Comparison of ENCODE assay signal across 9 cellular contexts in genomic region chr15:88627463-88627862, GRCh38. TPM values are rescaled to one million over a fixed set of nuclear protein-coding genes. Genes with fewer than 3 reads are reported as not detected.
DNase-seq lines count a peak whose midpoint lies in the region; ATAC-seq and TF ChIP-seq lines count a peak whose summit lies in the region.
"Had no signal": no experiment of that assay in that cellular context is flagged by ENCODE, and none has a peak within 500 bp of the region (broad histone marks: within the 10 kb centered on the region; RNA-seq: fewer than 3 reads in every experiment).

No MANE protein-coding gene starts in this region.

- peaks cover 60% of the 10 kb centered on the region for H3K4me1 Mint-ChIP-seq in central memory CD8-positive, alpha-beta T cell
- peaks cover 98% of the 10 kb centered on the region for H3K4me1 Mint-ChIP-seq in stimulated activated naive CD8-positive, alpha-beta T cell treated with anti-CD3 and anti-CD28 coated beads, Interleukin-15, amount 100 ng/mL, for 72 hours

- TF ChIP-seq CTCF in SK-N-SH (IDR thresholded peaks at IDR 0.05): no peak

- peaks cover 11% of the 10 kb centered on the region for H3K36me3 Mint-ChIP-seq in central memory CD8-positive, alpha-beta T cell (ENCODE audit: insufficient read depth)

- WGBS in SK-N-SH (ENCODE audit: low lambda C conversion rate): 100% methylated on average over 1 of the region's 1 CpG

- no peak overlapping the region for H3K27ac ChIP-seq in SK-N-SH (ENCODE audit: low read depth in 2 of 2, low read length in 1 of 2)
- H3K27ac ChIP-seq: SJSA1 had no signal

- peak overlapping the region; percentile 33; the same call in 1 of the 2 replicates for H3K4me2 ChIP-seq in SK-N-SH

- H3K9me3 ChIP-seq in SK-N-SH: no peaks in the 10 kb centered on the region
- H3K9me3 ChIP-seq: SJSA1 had no signal

- POLR2A ChIA-PET in SK-N-SH (lab: Yijun Ruan, JAX): no interaction called here

- ATAC-seq in SK-N-SH treated with all-trans-retinoic acid at 6 μM for 48 hours (no peak), GM19397 (IDR thresholded peaks at IDR 0.05; ENCODE audit: unreplicated experiment) (no peak), GM19452 (IDR thresholded peaks at IDR 0.05; ENCODE audit: unreplicated experiment) (no peak)
- ATAC-seq in central memory CD8-positive, alpha-beta T cell (replicated peaks; ENCODE audit: extremely low read depth, poor library complexity, severe bottlenecking): peak; percentile 88
- ATAC-seq in stimulated activated naive CD8-positive, alpha-beta T cell treated with anti-CD3 and anti-CD28 coated beads, Interleukin-15, amount 100 ng/mL, for 72 hours: peak; percentile 67

- H3K27ac Mint-ChIP-seq in central memory CD8-positive, alpha-beta T cell (ENCODE audit: low read depth): peak overlapping the region; percentile 69
- H3K27ac Mint-ChIP-seq in stimulated activated naive CD8-positive, alpha-beta T cell treated with anti-CD3 and anti-CD28 coated beads, Interleukin-15, amount 100 ng/mL, for 72 hours: peak overlapping the region; percentile 5 to 7

- DNase-seq in SK-N-SH: no peak
- DNase-seq in activated CD4-positive, CD25-positive, alpha-beta regulatory T cell (lab: John Stamatoyannopoulos, UW): peak in 3 of 4 experiments; percentile 23 to 59 (median 48)
- DNase-seq in central memory CD8-positive, alpha-beta T cell (ENCODE audit: low spot score in 2 of 2): peak in 1 of 2 donors; percentile 59
- peak; percentile 36 to 53 for DNase-seq in stimulated activated naive CD8-positive, alpha-beta T cell treated with anti-CD3 and anti-CD28 coated beads, Interleukin-15, amount 100 ng/mL, for 72 hours
- DNase-seq in NCI-H2171 treated with DMSO at 0.1 percent for 48 hours (lab: John Stamatoyannopoulos, UW): no peak

- peaks cover 64 to 79% of the 10 kb centered on the region in 2 experiments for H3K36me3 ChIP-seq in SK-N-SH (replicated peaks in 1 of 2; ENCODE audit: control insufficient read depth in 1 of 2, insufficient read depth in 2 of 2, low read length in 1 of 2)

- H3K4me3 ChIP-seq in SK-N-SH (ENCODE audit: low read depth in 2 of 2, low read length in 1 of 2): no peak overlapping the region
- H3K4me3 ChIP-seq: SJSA1 had no signal

- H2AFZ ChIP-seq in SK-N-SH (ENCODE audit: low read depth): no peak overlapping the region

- H3K79me2 ChIP-seq in SK-N-SH (ENCODE audit: insufficient read depth): peaks cover 100% of the 10 kb centered on the region

- peaks cover 15 to 18% of the 10 kb centered on the region in 2 experiments for H3K4me1 ChIP-seq in SK-N-SH (ENCODE audit: control insufficient read depth in 1 of 2, insufficient read depth in 2 of 2, low read depth in 1 of 2, low read length in 1 of 2)

- CTCF ChIA-PET in SK-N-SH (lab: Yijun Ruan, JAX): interaction anchor here (1.2 kb wide), 2 partner anchors 30 to 207 kb away, joined by 3 read pairs; no protein-coding TSS in a partner anchor

- no peaks in the 10 kb centered on the region for H3K27me3 Mint-ChIP-seq in central memory CD8-positive, alpha-beta T cell
- no peaks in the 10 kb centered on the region for H3K27me3 Mint-ChIP-seq in stimulated activated naive CD8-positive, alpha-beta T cell treated with anti-CD3 and anti-CD28 coated beads, Interleukin-15, amount 100 ng/mL, for 72 hours

- peaks cover 100% of the 10 kb centered on the region for H4K20me1 ChIP-seq in SK-N-SH (ENCODE audit: insufficient read depth)

- TF ChIP-seq RAD21 in SK-N-SH (IDR thresholded peaks at IDR 0.05; ENCODE audit: low read length): no peak

- H3K9me3 Mint-ChIP-seq in central memory CD8-positive, alpha-beta T cell: no peaks in the 10 kb centered on the region
- H3K9me3 Mint-ChIP-seq in stimulated activated naive CD8-positive, alpha-beta T cell treated with anti-CD3 and anti-CD28 coated beads, Interleukin-15, amount 100 ng/mL, for 72 hours: no peaks in the 10 kb centered on the region

- peaks cover 8% of the 10 kb centered on the region for H3F3A ChIP-seq in SK-N-SH (replicated peaks; ENCODE audit: insufficient read depth)

- H3K27me3 ChIP-seq in SK-N-SH (ENCODE audit: insufficient read depth): no peaks in the 10 kb centered on the region
- H3K27me3 ChIP-seq: SJSA1 had no signal

- no peaks in the 10 kb centered on the region for H3K9me2 ChIP-seq in SK-N-SH

- TF ChIP-seq EP300 in SK-N-SH (IDR thresholded peaks at IDR 0.05; ENCODE audit: borderline replicate concordance in 1 of 2, low read depth in 1 of 2, low read length in 1 of 2): no peak

- no peak overlapping the region for H3K9ac ChIP-seq in SK-N-SH

- H3K4me3 Mint-ChIP-seq in central memory CD8-positive, alpha-beta T cell: peak overlapping the region; percentile 34
- peak overlapping the region; percentile 20 to 45 for H3K4me3 Mint-ChIP-seq in stimulated activated naive CD8-positive, alpha-beta T cell treated with anti-CD3 and anti-CD28 coated beads, Interleukin-15, amount 100 ng/mL, for 72 hours

TF ChIP-seq in SK-N-SH, 30 proteins besides CTCF, POLR2A, EP300 and RAD21 (continues in another document):
- no peak for TF ChIP-seq TAF1 (IDR thresholded peaks at IDR 0.05; ENCODE audit: borderline replicate concordance, low read depth, low read length)
- no peak for TF ChIP-seq NRF1 (IDR thresholded peaks at IDR 0.05; ENCODE audit: low read depth, low read length)
- TF ChIP-seq USF2 (IDR thresholded peaks at IDR 0.05; ENCODE audit: borderline replicate concordance, low read depth, low read length): no peak
- no peak for TF ChIP-seq TCF12 (IDR thresholded peaks at IDR 0.05)
- TF ChIP-seq MAX (IDR thresholded peaks at IDR 0.05; ENCODE audit: low read depth): no peak
- no peak for TF ChIP-seq RFX5 (IDR thresholded peaks at IDR 0.05; ENCODE audit: low read length)

TF ChIP-seq in SK-N-SH treated with all-trans-retinoic acid at 6 μM for 48 hours, 23 proteins besides CTCF, POLR2A, EP300 and RAD21:
- TF ChIP-seq, protein P1, sequence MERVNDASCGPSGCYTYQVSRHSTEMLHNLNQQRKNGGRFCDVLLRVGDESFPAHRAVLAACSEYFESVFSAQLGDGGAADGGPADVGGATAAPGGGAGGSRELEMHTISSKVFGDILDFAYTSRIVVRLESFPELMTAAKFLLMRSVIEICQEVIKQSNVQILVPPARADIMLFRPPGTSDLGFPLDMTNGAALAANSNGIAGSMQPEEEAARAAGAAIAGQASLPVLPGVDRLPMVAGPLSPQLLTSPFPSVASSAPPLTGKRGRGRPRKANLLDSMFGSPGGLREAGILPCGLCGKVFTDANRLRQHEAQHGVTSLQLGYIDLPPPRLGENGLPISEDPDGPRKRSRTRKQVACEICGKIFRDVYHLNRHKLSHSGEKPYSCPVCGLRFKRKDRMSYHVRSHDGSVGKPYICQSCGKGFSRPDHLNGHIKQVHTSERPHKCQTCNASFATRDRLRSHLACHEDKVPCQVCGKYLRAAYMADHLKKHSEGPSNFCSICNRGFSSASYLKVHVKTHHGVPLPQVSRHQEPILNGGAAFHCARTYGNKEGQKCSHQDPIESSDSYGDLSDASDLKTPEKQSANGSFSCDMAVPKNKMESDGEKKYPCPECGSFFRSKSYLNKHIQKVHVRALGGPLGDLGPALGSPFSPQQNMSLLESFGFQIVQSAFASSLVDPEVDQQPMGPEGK (CRISPR knock-in tag; IDR thresholded peaks at IDR 0.05; ENCODE audit: borderline replicate concordance): no peak
- TF ChIP-seq BACH2 (CRISPR knock-in tag; IDR thresholded peaks at IDR 0.05; ENCODE audit: borderline replicate concordance) (no peak), SNAI2 (CRISPR knock-in tag; IDR thresholded peaks at IDR 0.05) (no peak), ARNTL (CRISPR knock-in tag; IDR thresholded peaks at IDR 0.05; ENCODE audit: borderline replicate concordance, low read depth) (no peak), ZFP30 (CRISPR knock-in tag; IDR thresholded peaks at IDR 0.05) (no peak)
- TF ChIP-seq, protein P2, sequence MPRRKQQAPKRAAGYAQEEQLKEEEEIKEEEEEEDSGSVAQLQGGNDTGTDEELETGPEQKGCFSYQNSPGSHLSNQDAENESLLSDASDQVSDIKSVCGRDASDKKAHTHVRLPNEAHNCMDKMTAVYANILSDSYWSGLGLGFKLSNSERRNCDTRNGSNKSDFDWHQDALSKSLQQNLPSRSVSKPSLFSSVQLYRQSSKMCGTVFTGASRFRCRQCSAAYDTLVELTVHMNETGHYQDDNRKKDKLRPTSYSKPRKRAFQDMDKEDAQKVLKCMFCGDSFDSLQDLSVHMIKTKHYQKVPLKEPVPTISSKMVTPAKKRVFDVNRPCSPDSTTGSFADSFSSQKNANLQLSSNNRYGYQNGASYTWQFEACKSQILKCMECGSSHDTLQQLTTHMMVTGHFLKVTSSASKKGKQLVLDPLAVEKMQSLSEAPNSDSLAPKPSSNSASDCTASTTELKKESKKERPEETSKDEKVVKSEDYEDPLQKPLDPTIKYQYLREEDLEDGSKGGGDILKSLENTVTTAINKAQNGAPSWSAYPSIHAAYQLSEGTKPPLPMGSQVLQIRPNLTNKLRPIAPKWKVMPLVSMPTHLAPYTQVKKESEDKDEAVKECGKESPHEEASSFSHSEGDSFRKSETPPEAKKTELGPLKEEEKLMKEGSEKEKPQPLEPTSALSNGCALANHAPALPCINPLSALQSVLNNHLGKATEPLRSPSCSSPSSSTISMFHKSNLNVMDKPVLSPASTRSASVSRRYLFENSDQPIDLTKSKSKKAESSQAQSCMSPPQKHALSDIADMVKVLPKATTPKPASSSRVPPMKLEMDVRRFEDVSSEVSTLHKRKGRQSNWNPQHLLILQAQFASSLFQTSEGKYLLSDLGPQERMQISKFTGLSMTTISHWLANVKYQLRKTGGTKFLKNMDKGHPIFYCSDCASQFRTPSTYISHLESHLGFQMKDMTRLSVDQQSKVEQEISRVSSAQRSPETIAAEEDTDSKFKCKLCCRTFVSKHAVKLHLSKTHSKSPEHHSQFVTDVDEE (CRISPR knock-in tag; IDR thresholded peaks at IDR 0.05): no peak

RNA-seq across cellular contexts. Expression of gene AEN, which starts 6.3 kb away (rescaled TPM):
- 46.4 and 65.2 TPM in 2 replicates for polyA plus RNA-seq in SK-N-SH (2012; rRNA removed)
- polyA plus RNA-seq in SK-N-SH (2012; cell fraction: cytosol; rRNA removed): 20.2 and 29.7 TPM in 2 replicates
- 119 and 136 TPM in 2 replicates for polyA plus RNA-seq in SK-N-SH (2012; cell fraction: nucleus; rRNA removed)

RNA-seq across cellular contexts. Expression of gene ISG20, which starts 11.4 kb away (rescaled TPM):
- polyA plus RNA-seq in SK-N-SH (2012; rRNA removed): 2.0 TPM in 2 replicates
- 1.0 and 1.7 TPM in 2 replicates for polyA plus RNA-seq in SK-N-SH (2012; cell fraction: cytosol; rRNA removed)
- 5.9 and 8.0 TPM in 2 replicates for polyA plus RNA-seq in SK-N-SH (2012; cell fraction: nucleus; rRNA removed)

Comparison
In these comparisons a context has a peak if more than half of its experiments do, and no peak if none do; other contexts are left out.
1. DNase-seq: peak in activated CD4-positive, CD25-positive, alpha-beta regulatory T cell (3 of 4) and stimulated activated naive CD8-positive, alpha-beta T cell treated with anti-CD3 and anti-CD28 coated beads, Interleukin-15, amount 100 ng/mL, for 72 hours (2 of 2); none in SK-N-SH (single experiment) and NCI-H2171 treated with DMSO at 0.1 percent for 48 hours (single experiment).
2. ATAC-seq: peak in central memory CD8-positive, alpha-beta T cell (single experiment) and stimulated activated naive CD8-positive, alpha-beta T cell treated with anti-CD3 and anti-CD28 coated beads, Interleukin-15, amount 100 ng/mL, for 72 hours (single experiment); none in SK-N-SH treated with all-trans-retinoic acid at 6 μM for 48 hours (single experiment), GM19397 (single experiment) and GM19452 (single experiment).